In genomic region chr4:69095301-69095731, GRCh38 we compare ENCODE assay signal across 14 cellular contexts. TPM values are rescaled to one million over a fixed set of nuclear protein-coding genes. Genes with fewer than 3 reads are reported as not detected.
A peak's percentile ranks its signal among the peaks of the same experiment; 100 is the strongest.
DNase-seq lines count a peak whose midpoint lies in the region; ATAC-seq, FAIRE-seq and TF ChIP-seq lines count a peak whose summit lies in the region.
"Had no signal": no experiment of that assay in that cellular context is flagged by ENCODE, and none has a peak within 500 bp of the region (broad histone marks: within the 10 kb centered on the region; RNA-seq: fewer than 3 reads in every experiment).

No MANE protein-coding gene starts in this region.

- intact Hi-C loops in sciatic nerve (cut with DNase I) = no loop called here

- no peak overlapping the region for H3K4me3 Mint-ChIP-seq in astrocyte (ENCODE audit: unreplicated experiment)
- H3K4me3 Mint-ChIP-seq: nephron progenitor cell had no signal

- no peaks in the 10 kb centered on the region for H4K20me1 ChIP-seq in astrocyte (ENCODE audit: insufficient read depth, low read length)

- POLR2A ChIA-PET in AG04449 (lab: Yijun Ruan, JAX) = no interaction called here

- H3K27me3 ChIP-seq in astrocyte (ENCODE audit: insufficient read depth, low read length) (no peaks in the 10 kb centered on the region), WERI-Rb-1 (ENCODE audit: insufficient read depth, low read depth, severe bottlenecking) (no peaks in the 10 kb centered on the region)
- H3K27me3 ChIP-seq: BE2C, tibial artery had no signal

- peaks cover 22% of the 10 kb centered on the region for H3K4me1 Mint-ChIP-seq in astrocyte (ENCODE audit: low read depth, unreplicated experiment)
- H3K4me1 Mint-ChIP-seq: nephron progenitor cell had no signal

- H3K27ac Mint-ChIP-seq in astrocyte (ENCODE audit: unreplicated experiment) = peak overlapping the region; percentile 36
- H3K27ac Mint-ChIP-seq: nephron progenitor cell had no signal

- ATAC-seq in HG03571 (IDR thresholded peaks at IDR 0.05; ENCODE audit: unreplicated experiment) (peak; percentile 69), GM19455 (IDR thresholded peaks at IDR 0.05; ENCODE audit: unreplicated experiment) (no peak), sciatic nerve (no peak)

- TF ChIP-seq CTCF in AG04449 (IDR thresholded peaks at IDR 0.05; ENCODE audit: insufficient read depth, low read length, missing control alignments) (no peak), astrocyte (IDR thresholded peaks at IDR 0.05; ENCODE audit: insufficient read depth, low read depth, low read length) (no peak), WERI-Rb-1 (IDR thresholded peaks at IDR 0.05; ENCODE audit: low read depth, low read length) (no peak)

- no peak overlapping the region for H3K9ac ChIP-seq in astrocyte (ENCODE audit: low read length)

- FAIRE-seq in astrocyte (lab: Jason Lieb, UNC) (no peak), islet of Langerhans (lab: Jason Lieb, UNC) (peak; percentile 24)

- H3K79me2 ChIP-seq in astrocyte (ENCODE audit: insufficient read depth, low read length) = no peaks in the 10 kb centered on the region

- H3K36me3 Mint-ChIP-seq in astrocyte (ENCODE audit: low read depth, unreplicated experiment) = no peaks in the 10 kb centered on the region

- no peak overlapping the region for H2AFZ ChIP-seq in astrocyte (ENCODE audit: low read depth, low read length)

- H3K4me2 ChIP-seq in astrocyte (ENCODE audit: low read length) = peak overlapping the region; percentile 35

- CTCF ChIA-PET in AG04449 (lab: Yijun Ruan, JAX) = no interaction called here

- peak; percentile 54 for DNase-seq in AG04449 (ENCODE audit: low read depth, low spot score)
- DNase-seq in astrocyte (ENCODE audit: low read depth) = peak; percentile 87
- no peak for DNase-seq in activated CD8-positive, alpha-beta memory T cell treated with anti-CD3 and anti-CD28 coated beads, Interleukin-2, amount 50 U/mL, for 48 hours
- DNase-seq in sciatic nerve (ENCODE audit: low spot score) = no peak
- DNase-seq in WERI-Rb-1 = no peak
- DNase-seq: BE2C, NCI-H1417 treated with DMSO at 0.1 percent for 48 hours, nephron progenitor cell, tibial artery had no signal

- H3K9me3 ChIP-seq in astrocyte (ENCODE audit: insufficient read depth, low read depth, low read length) (no peaks in the 10 kb centered on the region), WERI-Rb-1 (ENCODE audit: severe bottlenecking) (no peaks in the 10 kb centered on the region)
- H3K9me3 ChIP-seq: BE2C, tibial artery had no signal

- H3K4me1 ChIP-seq in astrocyte (ENCODE audit: insufficient read depth, low read length) = peaks cover 17% of the 10 kb centered on the region
- H3K4me1 ChIP-seq: BE2C, tibial artery had no signal

- H3K27me3 Mint-ChIP-seq in astrocyte (ENCODE audit: low read depth, unreplicated experiment) = no peaks in the 10 kb centered on the region

- no peak overlapping the region for H3K4me3 ChIP-seq in AG04449 (ENCODE audit: low read depth, low read length)
- H3K4me3 ChIP-seq in astrocyte (ENCODE audit: insufficient read depth, low read depth, low read length) = peak overlapping the region; percentile 5
- no peak overlapping the region for H3K4me3 ChIP-seq in WERI-Rb-1 (ENCODE audit: low read depth, low read length)
- H3K4me3 ChIP-seq: coronary artery, tibial artery had no signal

- H3K36me3 ChIP-seq in astrocyte (ENCODE audit: insufficient read depth, low read length) (no peaks in the 10 kb centered on the region), WERI-Rb-1 (no peaks in the 10 kb centered on the region)
- H3K36me3 ChIP-seq: BE2C, tibial artery had no signal

- H3K9me3 Mint-ChIP-seq in astrocyte (ENCODE audit: unreplicated experiment) = no peaks in the 10 kb centered on the region
- H3K9me3 Mint-ChIP-seq: nephron progenitor cell had no signal

- H3K27ac ChIP-seq in astrocyte (ENCODE audit: low read depth, low read length) = peak overlapping the region; percentile 21
- no peak overlapping the region for H3K27ac ChIP-seq in WERI-Rb-1
- H3K27ac ChIP-seq: coronary artery, tibial artery had no signal

RNA-seq across cellular contexts. Expression of gene UGT2B7, which starts 1.0 kb away (rescaled TPM):
- 0.25 and 0.55 TPM in 2 replicates for total RNA-seq in astrocyte
- total RNA-seq in sciatic nerve = not detected
- total RNA-seq: T-helper 2 cell treated with Interferon-gamma antibody and Interleukin-4, amounts not matched to agents 100 ng/mL and 5 ng/mL, for 36 hours had no signal

Comparison
In these comparisons a context has a peak if more than half of its experiments do, and no peak if none do; other contexts are left out.
1. DNase-seq: peak in AG04449 (single experiment) and astrocyte (single experiment); none in activated CD8-positive, alpha-beta memory T cell treated with anti-CD3 and anti-CD28 coated beads, Interleukin-2, amount 50 U/mL, for 48 hours (single experiment), sciatic nerve (single experiment) and WERI-Rb-1 (single experiment).